ENCODE assay signal across 21 cellular contexts in the genomic region with DNA sequence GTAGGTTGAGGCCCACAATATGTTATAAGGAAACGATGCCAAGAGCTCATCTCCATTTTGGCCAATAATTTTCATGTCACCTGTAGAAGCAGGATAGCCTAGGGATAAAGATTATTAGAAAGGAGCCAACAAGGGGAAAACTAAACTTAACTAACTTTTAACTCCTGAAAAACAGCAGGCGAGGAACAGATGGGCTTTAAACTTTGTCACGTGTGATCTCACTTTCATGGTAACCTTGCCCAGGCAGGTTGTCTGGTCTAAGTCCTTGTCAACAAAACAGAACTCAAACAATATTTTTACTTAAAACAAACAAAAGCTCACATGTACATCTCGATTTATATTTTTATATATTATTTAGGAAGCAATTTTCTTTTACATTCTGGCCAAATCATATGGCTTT.
"Had no signal": no experiment of that assay in that cellular context is flagged by ENCODE, and none has a peak within 500 bp of the region (broad histone marks: within the 10 kb centered on the region; RNA-seq: fewer than 3 reads in every experiment).

No MANE protein-coding gene starts in this region.

- H3K27ac Mint-ChIP-seq: immature natural killer cell; memory B cell; naive thymus-derived CD4-positive, alpha-beta T cell had no signal

- H3K9me3 ChIP-seq: esophagus muscularis mucosa, gastroesophageal sphincter, heart left ventricle, left lung, lower lobe of right lung had no signal

- H3K4me1 ChIP-seq: esophagus muscularis mucosa, foreskin keratinocyte, gastroesophageal sphincter, heart left ventricle, left lung, lower lobe of right lung had no signal

- H3K4me3 Mint-ChIP-seq: immature natural killer cell; memory B cell; naive thymus-derived CD4-positive, alpha-beta T cell had no signal

- H3K36me3 ChIP-seq: esophagus muscularis mucosa, gastroesophageal sphincter, heart left ventricle, left lung, lower lobe of right lung had no signal

- H3K27me3 ChIP-seq: esophagus muscularis mucosa, foreskin keratinocyte, gastroesophageal sphincter, heart left ventricle, hepatocyte, left lung had no signal

- H2AFZ ChIP-seq: hepatocyte had no signal

- H3K4me2 ChIP-seq: hepatocyte had no signal

- H3K27ac ChIP-seq: coronary artery, dorsolateral prefrontal cortex, esophagus muscularis mucosa, foreskin keratinocyte, gastroesophageal sphincter, heart left ventricle, hepatocyte, left lung, lower lobe of right lung had no signal

- H3K79me2 ChIP-seq: hepatocyte had no signal

- H3K4me3 ChIP-seq: coronary artery, dorsolateral prefrontal cortex, esophagus muscularis mucosa, gastroesophageal sphincter, heart left ventricle, hepatocyte, left lung, lower lobe of right lung had no signal

- H3K4me1 Mint-ChIP-seq: immature natural killer cell; memory B cell; naive thymus-derived CD4-positive, alpha-beta T cell had no signal

- ATAC-seq: foreskin keratinocyte; gastroesophageal sphincter; heart left ventricle; left cardiac atrium; left lung; left ventricle myocardium superior; lower lobe of right lung; naive thymus-derived CD4-positive, alpha-beta T cell had no signal

- H3K36me3 Mint-ChIP-seq: immature natural killer cell; memory B cell; naive thymus-derived CD4-positive, alpha-beta T cell had no signal

- DNase-seq: dermis blood vessel endothelial cell; dorsolateral prefrontal cortex; effector CD4-positive, alpha-beta T cell; effector memory CD4-positive, alpha-beta T cell; foreskin keratinocyte; heart left ventricle; hypothalamus; immature natural killer cell; islet precursor cell; left cardiac atrium; left lung; left ventricle myocardium superior; lower lobe of right lung; mesendoderm; midbrain; naive thymus-derived CD4-positive, alpha-beta T cell had no signal

- H3K27me3 Mint-ChIP-seq: memory B cell; naive thymus-derived CD4-positive, alpha-beta T cell had no signal
